In the genomic region with DNA sequence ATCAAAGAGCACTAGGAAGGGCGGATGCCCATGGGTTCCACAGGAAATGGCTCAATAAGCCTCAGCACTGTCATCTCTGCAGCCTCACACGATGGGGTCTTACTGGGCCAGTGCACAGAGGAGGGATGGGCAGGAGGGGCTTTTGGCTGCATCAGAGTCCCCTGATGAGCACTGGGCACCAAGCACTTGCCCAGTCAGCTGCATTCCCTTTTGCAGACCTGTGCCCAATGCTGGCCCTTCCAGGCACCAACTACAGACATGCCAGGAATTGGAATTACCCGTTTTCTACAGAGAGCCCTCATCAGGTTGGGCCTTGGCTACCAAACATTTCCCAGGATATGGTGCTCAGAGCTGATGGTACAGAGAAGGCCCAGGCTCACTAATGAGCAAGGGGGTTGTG, we compare ENCODE assay signal across 18 cellular contexts.
A peak's percentile ranks its signal among the peaks of the same experiment; 100 is the strongest.
DNase-seq lines count a peak whose midpoint lies in the region; ATAC-seq, FAIRE-seq and TF ChIP-seq lines count a peak whose summit lies in the region.
"Had no signal": no experiment of that assay in that cellular context is flagged by ENCODE, and none has a peak within 500 bp of the region (broad histone marks: within the 10 kb centered on the region; RNA-seq: fewer than 3 reads in every experiment).

No MANE protein-coding gene starts in this region.

- ATAC-seq in IMR-90 (ENCODE audit: low read depth) (no peak), HG02870 (IDR thresholded peaks at IDR 0.05; ENCODE audit: unreplicated experiment) (no peak)
- ATAC-seq: GM23338, HepG2 had no signal

- no peak overlapping the region for H3K27ac ChIP-seq in BLaER1
- H3K27ac ChIP-seq in IMR-90 (ENCODE audit: insufficient read depth, low read length) = no peak overlapping the region
- H3K27ac ChIP-seq: C4-2B had no signal

- H3K79me1 ChIP-seq in IMR-90 (ENCODE audit: low read depth in 1 of 2, low read length in 2 of 2) = no peaks in the 10 kb centered on the region

- H4K20me1 ChIP-seq in BLaER1 (no peaks in the 10 kb centered on the region), IMR-90 (ENCODE audit: insufficient read depth, low read length) (no peaks in the 10 kb centered on the region)

- POLR2A ChIA-PET in IMR-90 (lab: Charles Lee; ENCODE audit: unreplicated experiment) = no interaction called here

- H3K4ac ChIP-seq in IMR-90 (ENCODE audit: low read depth, low read length) = no peak overlapping the region

- FAIRE-seq in bronchial epithelial cell (lab: Jason Lieb, UNC) = peak; percentile 43
- FAIRE-seq: GM12892, GM18507, H54, HepG2 had no signal

- no peaks in the 10 kb centered on the region for H3K9me3 ChIP-seq in BLaER1
- no peaks in the 10 kb centered on the region for H3K9me3 ChIP-seq in IMR-90 (ENCODE audit: control insufficient read depth, insufficient read depth, low read length)

- no peak overlapping the region for H2BK15ac ChIP-seq in IMR-90 (ENCODE audit: low read depth, low read length)

- intact Hi-C loops in IMR-90 (cut with micrococcal nuclease) (no loop called here), posterior vena cava (cut with DNase I) (no loop called here)

- H3K27me3 ChIP-seq in BLaER1 (no peaks in the 10 kb centered on the region), IMR-90 (ENCODE audit: control insufficient read depth, insufficient read depth, low read length) (0 out of 2 replicates have a peak, but pooled peaks cover 2% of the 10 kb centered on the region), bronchial epithelial cell (ENCODE audit: control insufficient read depth, insufficient read depth, low read length) (no peaks in the 10 kb centered on the region)

- H3K36me3 ChIP-seq in BLaER1 (no peaks in the 10 kb centered on the region), IMR-90 (ENCODE audit: control insufficient read depth, insufficient read depth, low read length) (no peaks in the 10 kb centered on the region), bronchial epithelial cell (ENCODE audit: control insufficient read depth, insufficient read depth, low read length) (no peaks in the 10 kb centered on the region)

- H3K14ac ChIP-seq in IMR-90 (replicated peaks; ENCODE audit: low read depth, low read length) = no peak overlapping the region

- 88% methylated on average over 1 of the region's 3 CpGs; no CpG with 5 or more reads in 1 of the 2 experiments for WGBS in IMR-90 (ENCODE audit: extremely low coverage in 2 of 2, insufficient read length in 1 of 2), 2 experiments

- no peak overlapping the region for H4K5ac ChIP-seq in IMR-90 (ENCODE audit: low read depth, low read length)

- no peak for TF ChIP-seq RAD21 in IMR-90 (IDR thresholded peaks at IDR 0.05; ENCODE audit: low read length)

- no peak overlapping the region for H4K8ac ChIP-seq in IMR-90 (ENCODE audit: low read depth in 2 of 2, low read length in 2 of 2)

- TF ChIP-seq CTCF in IMR-90 (conservative IDR thresholded peaks at IDR 0.05; ENCODE audit: low read depth, low read length) = no peak
- TF ChIP-seq CTCF in bronchial epithelial cell (IDR thresholded peaks at IDR 0.05; ENCODE audit: insufficient read depth, low read length, severe bottlenecking) = no peak

- peaks cover 3% of the 10 kb centered on the region; the same call in 1 of the 2 replicates for H3K9me1 ChIP-seq in IMR-90 (ENCODE audit: insufficient read depth, low read length)

- no TSS peak for BruUV-seq in IMR-90 (replicated peaks; lab: Mats Ljungman, UMichigan)

- no peak overlapping the region for H3K4me3 ChIP-seq in BLaER1
- no peak overlapping the region for H3K4me3 ChIP-seq in IMR-90 (ENCODE audit: insufficient read depth, low read depth, low read length)
- H3K4me3 ChIP-seq in bronchial epithelial cell (ENCODE audit: low read depth, low read length) = no peak overlapping the region
- H3K4me3 ChIP-seq: GM23338 had no signal

- no peak overlapping the region for H2AFZ ChIP-seq in IMR-90 (replicated peaks; ENCODE audit: low read length, poor library complexity)
- H2AFZ ChIP-seq: GM23338 had no signal

- DNase-seq in IMR-90 (no peak), bronchial epithelial cell (ENCODE audit: low read depth) (no peak), posterior vena cava (ENCODE audit: low spot score) (peak; percentile 52), midbrain (lab: John Stamatoyannopoulos, UW) (no peak), COR-L47 (lab: John Stamatoyannopoulos, UW) (no peak)
- DNase-seq: CD4-positive, alpha-beta T cell; DMS153; DMS79; GDM1; HCEC 1CT had no signal

- H3K9ac ChIP-seq in BLaER1 (no peak overlapping the region), IMR-90 (ENCODE audit: low read depth, low read length) (no peak overlapping the region)

- H3K23ac ChIP-seq in IMR-90 (ENCODE audit: low read depth, low read length) = no peak overlapping the region

- H2BK5ac ChIP-seq in IMR-90 (ENCODE audit: low read depth, low read length, poor library complexity, severe bottlenecking) = no peak overlapping the region

- CTCF ChIA-PET in IMR-90 (lab: Yijun Ruan, JAX) = no interaction called here

- no peak overlapping the region for H3K18ac ChIP-seq in IMR-90 (ENCODE audit: low read depth, low read length)

- H2BK20ac ChIP-seq in IMR-90 (ENCODE audit: low read depth, low read length) = peak overlapping the region; percentile 45; the same call in 1 of the 2 replicates

- H3K56ac ChIP-seq in IMR-90 (ENCODE audit: extremely low read depth, insufficient read depth, low read length) = no peak overlapping the region

- TF ChIP-seq POLR2A in IMR-90 (IDR thresholded peaks at IDR 0.05; ENCODE audit: low read depth, low read length) = no peak

- no peak overlapping the region for H2AK5ac ChIP-seq in IMR-90 (ENCODE audit: low read depth, low read length)

- no peak overlapping the region for H4K91ac ChIP-seq in IMR-90 (ENCODE audit: insufficient read depth, low read depth, low read length)

- H2BK120ac ChIP-seq in IMR-90 (ENCODE audit: low read depth, low read length) = no peak overlapping the region

- in situ Hi-C loops in IMR-90 (cut with MboI; ENCODE audit: low sequenced_read_pairs) = no loop called here

- H2AK9ac ChIP-seq in IMR-90 (replicated peaks; ENCODE audit: low read depth, low read length, poor library complexity) = no peak overlapping the region

- dilution Hi-C loops in IMR-90 (cut with HindIII; ENCODE audit: low sequenced_read_pairs, unreplicated experiment) = no loop called here

- H3K4me2 ChIP-seq in BLaER1 = peak overlapping the region; percentile 53
- no peak overlapping the region for H3K4me2 ChIP-seq in IMR-90 (ENCODE audit: low read depth, low read length)
- H3K4me2 ChIP-seq: GM23338 had no signal

- H3K4me1 ChIP-seq in BLaER1 (peaks cover 35% of the 10 kb centered on the region), IMR-90 (ENCODE audit: control insufficient read depth, insufficient read depth, low read length) (peaks cover 4% of the 10 kb centered on the region; the same call in 1 of the 2 replicates)

TF ChIP-seq in IMR-90, 13 proteins besides CTCF, POLR2A, EP300 and RAD21:
- TF ChIP-seq SMC3 (IDR thresholded peaks at IDR 0.05; ENCODE audit: low read depth, low read length) = no peak
- TF ChIP-seq FOS (IDR thresholded peaks at IDR 0.05; ENCODE audit: low read depth, low read length) = no peak
- no peak for TF ChIP-seq RCOR1 (IDR thresholded peaks at IDR 0.05; ENCODE audit: insufficient replicate concordance, low read length)
- TF ChIP-seq, protein P1, sequence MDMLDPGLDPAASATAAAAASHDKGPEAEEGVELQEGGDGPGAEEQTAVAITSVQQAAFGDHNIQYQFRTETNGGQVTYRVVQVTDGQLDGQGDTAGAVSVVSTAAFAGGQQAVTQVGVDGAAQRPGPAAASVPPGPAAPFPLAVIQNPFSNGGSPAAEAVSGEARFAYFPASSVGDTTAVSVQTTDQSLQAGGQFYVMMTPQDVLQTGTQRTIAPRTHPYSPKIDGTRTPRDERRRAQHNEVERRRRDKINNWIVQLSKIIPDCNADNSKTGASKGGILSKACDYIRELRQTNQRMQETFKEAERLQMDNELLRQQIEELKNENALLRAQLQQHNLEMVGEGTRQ (IDR thresholded peaks at IDR 0.05; ENCODE audit: low read depth, low read length) = no peak
- TF ChIP-seq MAFK (IDR thresholded peaks at IDR 0.05; ENCODE audit: low read depth, low read length) = no peak
- no peak for TF ChIP-seq BHLHE40 (IDR thresholded peaks at IDR 0.05; ENCODE audit: low read depth, low read length)
- no peak for TF ChIP-seq CHD1 (IDR thresholded peaks at IDR 0.05; ENCODE audit: low read depth, low read length)
- TF ChIP-seq RFX5 (IDR thresholded peaks at IDR 0.05; ENCODE audit: low read depth, low read length) = no peak
- TF ChIP-seq MXI1 (IDR thresholded peaks at IDR 0.05; ENCODE audit: borderline replicate concordance, low read depth, low read length) = no peak
- TF ChIP-seq MAZ (IDR thresholded peaks at IDR 0.05; ENCODE audit: borderline replicate concordance, low read depth, low read length) = no peak
- TF ChIP-seq CEBPB (IDR thresholded peaks at IDR 0.05; ENCODE audit: low read depth, low read length) = no peak
- no peak for TF ChIP-seq NFE2L2 (IDR thresholded peaks at IDR 0.05; ENCODE audit: low read depth, low read length)
- TF ChIP-seq, protein P2, sequence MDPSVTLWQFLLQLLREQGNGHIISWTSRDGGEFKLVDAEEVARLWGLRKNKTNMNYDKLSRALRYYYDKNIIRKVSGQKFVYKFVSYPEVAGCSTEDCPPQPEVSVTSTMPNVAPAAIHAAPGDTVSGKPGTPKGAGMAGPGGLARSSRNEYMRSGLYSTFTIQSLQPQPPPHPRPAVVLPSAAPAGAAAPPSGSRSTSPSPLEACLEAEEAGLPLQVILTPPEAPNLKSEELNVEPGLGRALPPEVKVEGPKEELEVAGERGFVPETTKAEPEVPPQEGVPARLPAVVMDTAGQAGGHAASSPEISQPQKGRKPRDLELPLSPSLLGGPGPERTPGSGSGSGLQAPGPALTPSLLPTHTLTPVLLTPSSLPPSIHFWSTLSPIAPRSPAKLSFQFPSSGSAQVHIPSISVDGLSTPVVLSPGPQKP (IDR thresholded peaks at IDR 0.05; ENCODE audit: borderline replicate concordance, low read depth, low read length) = no peak
